Comparison of ENCODE assay signal across 8 cellular contexts in the genomic region with DNA sequence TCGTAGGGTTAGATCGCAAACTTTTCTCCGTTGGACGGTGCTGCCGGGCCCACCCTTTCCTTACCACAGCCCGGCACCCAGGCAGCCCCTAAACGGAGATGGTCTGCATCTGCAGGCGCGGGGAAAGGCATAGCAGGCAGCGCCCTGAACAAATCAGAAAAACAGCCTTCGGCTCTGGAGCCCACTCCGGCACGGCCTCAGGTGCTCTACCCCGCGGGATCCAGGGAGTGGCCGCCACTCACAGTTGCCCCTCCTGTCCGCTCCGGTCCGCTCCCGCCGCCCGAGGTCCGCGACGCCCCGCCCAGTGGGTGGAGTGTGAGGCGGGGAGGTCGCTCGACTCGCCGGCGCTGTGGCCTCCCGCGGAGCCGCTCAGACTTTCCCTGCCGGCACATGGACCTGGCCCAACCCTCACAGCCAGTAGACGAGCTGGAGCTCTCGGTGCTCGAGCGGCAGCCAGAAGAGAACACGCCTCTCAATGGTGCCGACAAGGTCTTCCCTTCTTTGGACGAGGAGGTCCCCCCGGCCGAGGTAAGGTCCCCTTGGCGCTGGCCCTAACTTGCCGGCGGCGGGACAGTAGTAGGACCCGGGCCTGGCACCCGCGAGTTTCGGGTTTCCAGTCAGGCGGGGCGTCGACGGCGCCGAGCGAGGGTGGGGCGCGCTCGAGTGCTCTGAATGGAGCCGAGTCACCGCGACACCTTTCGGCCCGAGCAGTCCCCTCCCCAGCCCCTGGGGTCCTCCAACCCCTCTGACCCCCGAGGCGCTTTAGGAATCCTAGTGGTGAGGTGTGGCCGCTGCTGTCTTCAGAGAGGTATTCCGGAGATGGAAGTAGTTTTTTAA. TPM values are rescaled to one million over a fixed set of nuclear protein-coding genes. Genes with fewer than 3 reads are reported as not detected.
DNase-seq lines count a peak whose midpoint lies in the region; ATAC-seq and TF ChIP-seq lines count a peak whose summit lies in the region.

A gene with protein sequence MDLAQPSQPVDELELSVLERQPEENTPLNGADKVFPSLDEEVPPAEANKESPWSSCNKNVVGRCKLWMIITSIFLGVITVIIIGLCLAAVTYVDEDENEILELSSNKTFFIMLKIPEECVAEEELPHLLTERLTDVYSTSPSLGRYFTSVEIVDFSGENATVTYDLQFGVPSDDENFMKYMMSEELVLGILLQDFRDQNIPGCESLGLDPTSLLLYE (plus strand): TSS at position 372 of the 837 bp plus-strand sequence. CDS start 19 bp downstream, at position 391.

- TF ChIP-seq CTCF in GM13977 (IDR thresholded peaks at IDR 0.05; ENCODE audit: extremely low read depth, insufficient read depth, missing control alignments) (no peak), smooth muscle cell (IDR thresholded peaks at IDR 0.05; ENCODE audit: borderline replicate concordance, insufficient read depth, poor library complexity, severe bottlenecking) (no peak)

- H3K27ac ChIP-seq in smooth muscle cell (ENCODE audit: low read depth), result peak within 1 kb of the TSS; percentile 66

- peak; percentile 83 for ATAC-seq in HG02678 (IDR thresholded peaks at IDR 0.05; ENCODE audit: unreplicated experiment)

- H3K9ac ChIP-seq in smooth muscle cell (ENCODE audit: low read depth), result peak within 1 kb of the TSS; percentile 77

- in situ Hi-C loops in GM13977 (cut with MboI; ENCODE audit: low pct_unique_long_range_greater_than_20kb, low sequenced_read_pairs, unreplicated experiment), result no loop called here

- no peaks in the 10 kb centered on the region for H3K9me3 ChIP-seq in smooth muscle cell (replicated peaks; ENCODE audit: low read depth)

- no peaks in the 10 kb centered on the region for H3F3A ChIP-seq in smooth muscle cell (ENCODE audit: low read depth)

- peaks cover 9% of the 10 kb centered on the region for H3K4me1 ChIP-seq in smooth muscle cell (ENCODE audit: low read depth)

- WGBS in smooth muscle cell (ENCODE audit: low lambda C conversion rate), result under 1% methylated on average over 72 of the region's 72 CpGs

- peaks cover 4% of the 10 kb centered on the region for H3K27me3 ChIP-seq in smooth muscle cell (ENCODE audit: low read depth)

- peak within 1 kb of the TSS; percentile 59 for H3K4me3 ChIP-seq in smooth muscle cell

- H4K20me1 ChIP-seq in smooth muscle cell (ENCODE audit: low read depth), result no peaks in the 10 kb centered on the region

- peaks cover 19% of the 10 kb centered on the region for H3K79me2 ChIP-seq in smooth muscle cell (ENCODE audit: low read depth)

- H3K36me3 ChIP-seq in smooth muscle cell (ENCODE audit: low read depth), result no peaks in the 10 kb centered on the region

- peak; percentile 86 for DNase-seq in GM13977 (ENCODE audit: low spot score)
- peak; percentile 56 for DNase-seq in NCI-H2029 treated with DMSO at 0.1 percent for 48 hours (lab: John Stamatoyannopoulos, UW)
- DNase-seq in activated CD4-positive, CD25-positive, alpha-beta regulatory T cell treated with anti-CD3 and anti-CD28 coated beads, Interleukin-2, amount 50 U/mL, for 16 hours (ENCODE audit: low read depth, low spot score), result peak; percentile 21
- peak; percentile 51 for DNase-seq in central memory CD4-positive, alpha-beta T cell
- peak; percentile 86 for DNase-seq in iris pigment epithelial cell (ENCODE audit: low read depth)
- DNase-seq in smooth muscle cell (lab: John Stamatoyannopoulos, UW; ENCODE audit: unreplicated experiment), result peak; percentile 32
- DNase-seq in OCI-M1 (lab: John Stamatoyannopoulos, UW), result no peak

- peak within 1 kb of the TSS; percentile 87 for H3K4me2 ChIP-seq in smooth muscle cell

- peak within 1 kb of the TSS; percentile 86 for H2AFZ ChIP-seq in smooth muscle cell (ENCODE audit: low read depth)

RNA-seq across cellular contexts. Expression of the gene that starts here (rescaled TPM):
- 10.2 and 14.8 TPM in 2 replicates for total RNA-seq in smooth muscle cell
- 4.0 and 10.8 TPM in 2 replicates for polyA plus RNA-seq in smooth muscle cell
